18 cellular contexts compared by ENCODE assay signal in genomic region chr2:144943986-144944385, GRCh38.
DNase-seq lines count a peak whose midpoint lies in the region; ATAC-seq and TF ChIP-seq lines count a peak whose summit lies in the region.
"Had no signal": no experiment of that assay in that cellular context is flagged by ENCODE, and none has a peak within 500 bp of the region (broad histone marks: within the 10 kb centered on the region; RNA-seq: fewer than 3 reads in every experiment).

No MANE protein-coding gene starts in this region.

- peak in 1 of 2 experiments; percentile 66; a peak in 1 of 4 replicates for TF ChIP-seq EP300 in SK-N-SH (IDR thresholded peaks at IDR 0.05; ENCODE audit: borderline replicate concordance in 1 of 2, low read depth in 1 of 2, low read length in 1 of 2)

- no peak for ATAC-seq in esophagus mucosa

- H2AFZ ChIP-seq in SK-N-SH (ENCODE audit: low read depth) = peak overlapping the region; percentile 66; the same call in 1 of the 2 replicates

- H4K20me1 ChIP-seq in SK-N-SH (ENCODE audit: insufficient read depth) = no peaks in the 10 kb centered on the region

- CTCF ChIA-PET in SK-N-SH (lab: Yijun Ruan, JAX) = no interaction called here

- no peaks in the 10 kb centered on the region for H3K9me2 ChIP-seq in SK-N-SH

- H3K9ac ChIP-seq in SK-N-SH = peak overlapping the region; percentile 50; the same call in 1 of the 2 replicates

- H3K4me3 ChIP-seq in SK-N-SH (ENCODE audit: low read depth in 2 of 2, low read length in 1 of 2) = no peak overlapping the region
- H3K4me3 ChIP-seq in fibroblast of mammary gland (ENCODE audit: control insufficient read depth, low read depth, low read length) = no peak overlapping the region
- H3K4me3 ChIP-seq in retinal pigment epithelial cell (ENCODE audit: low read length) = no peak overlapping the region
- H3K4me3 ChIP-seq: upper lobe of left lung had no signal

- no peak for TF ChIP-seq RAD21 in SK-N-SH (IDR thresholded peaks at IDR 0.05; ENCODE audit: low read length)

- TF ChIP-seq CTCF in SK-N-SH (IDR thresholded peaks at IDR 0.05) = no peak
- TF ChIP-seq CTCF in fibroblast of mammary gland (conservative IDR thresholded peaks at IDR 0.05; ENCODE audit: control insufficient read depth, insufficient read depth, low read depth, low read length) = no peak
- TF ChIP-seq CTCF in retinal pigment epithelial cell (conservative IDR thresholded peaks at IDR 0.05; ENCODE audit: low read depth, low read length) = no peak

- H3K4me1 ChIP-seq in SK-N-SH (ENCODE audit: control insufficient read depth in 1 of 2, insufficient read depth in 2 of 2, low read depth in 1 of 2, low read length in 1 of 2) = peaks cover 10 to 51% of the 10 kb centered on the region in 2 experiments

- H3F3A ChIP-seq in SK-N-SH (replicated peaks; ENCODE audit: insufficient read depth) = peaks cover 36% of the 10 kb centered on the region

- H3K27ac ChIP-seq in SK-N-SH (ENCODE audit: low read depth in 2 of 2, low read length in 1 of 2) = peak overlapping the region; percentile 55 to 95; a peak in 3 of 4 replicates
- H3K27ac ChIP-seq: upper lobe of left lung had no signal

- POLR2A ChIA-PET in SK-N-SH (lab: Yijun Ruan, JAX) = no interaction called here

- H3K79me2 ChIP-seq in SK-N-SH (ENCODE audit: insufficient read depth) = no peaks in the 10 kb centered on the region

- H3K9me3 ChIP-seq in SK-N-SH = no peaks in the 10 kb centered on the region
- H3K9me3 ChIP-seq: upper lobe of left lung had no signal

- H3K27me3 ChIP-seq in SK-N-SH (ENCODE audit: insufficient read depth) = no peaks in the 10 kb centered on the region
- H3K27me3 ChIP-seq: upper lobe of left lung had no signal

- H3K4me2 ChIP-seq in SK-N-SH = peak overlapping the region; percentile 23; the same call in 1 of the 2 replicates

- no peaks in the 10 kb centered on the region for H3K36me3 ChIP-seq in SK-N-SH (replicated peaks in 1 of 2; ENCODE audit: control insufficient read depth in 1 of 2, insufficient read depth in 2 of 2, low read length in 1 of 2)
- H3K36me3 ChIP-seq: upper lobe of left lung had no signal

- WGBS in SK-N-SH (ENCODE audit: low lambda C conversion rate) = 23% methylated on average over 2 of the region's 2 CpGs

- DNase-seq in GM04503 (ENCODE audit: low read depth) = peak; percentile 50
- DNase-seq in SK-N-SH = no peak
- DNase-seq in fibroblast of mammary gland (ENCODE audit: low read depth) = peak; percentile 70
- peak; percentile 15 for DNase-seq in retinal pigment epithelial cell (ENCODE audit: low read depth)
- DNase-seq in glomerular visceral epithelial cell (ENCODE audit: extremely low spot score) = no peak
- DNase-seq in RPMI8226 = no peak
- DNase-seq in activated gamma-delta T cell treated with Interleukin-2 at 50 U/mL for 16 hours = no peak
- DNase-seq: amygdala; CD4-positive, alpha-beta T cell; head of caudate nucleus; KG1; naive B cell; NCI-H774; retina; Right ventricle myocardium superior; stimulated activated CD4-positive, alpha-beta T cell treated with anti-CD3 and anti-CD28 coated beads, Interleukin-4, amount 100 ng/mL, for 1 hour; upper lobe of left lung had no signal

TF ChIP-seq in SK-N-SH, 30 proteins besides CTCF, POLR2A, EP300 and RAD21:
- TF ChIP-seq JUND (IDR thresholded peaks at IDR 0.05) = peak; percentile 57
- peak; percentile 70 for TF ChIP-seq FOSL2 (IDR thresholded peaks at IDR 0.05; ENCODE audit: borderline replicate concordance, low read depth)
- no peak for TF ChIP-seq POLR2AphosphoS5 (IDR thresholded peaks at IDR 0.05; ENCODE audit: low read depth, low read length)
- TF ChIP-seq REST (IDR thresholded peaks at IDR 0.05; ENCODE audit: low read depth, low read length) = no peak
- TF ChIP-seq MAX (IDR thresholded peaks at IDR 0.05; ENCODE audit: low read depth) = 0 out of 2 replicates have a peak, but pooled peaks have one; percentile 22
- peak; percentile 39; the same call in 1 of the 2 replicates for TF ChIP-seq PBX3 (IDR thresholded peaks at IDR 0.05)
- peak; percentile 61 for TF ChIP-seq TCF12 (IDR thresholded peaks at IDR 0.05)
- peak; percentile 64 for TF ChIP-seq TEAD4 (IDR thresholded peaks at IDR 0.05; ENCODE audit: borderline replicate concordance, insufficient read depth)
- TF ChIP-seq MEF2A (IDR thresholded peaks at IDR 0.05; ENCODE audit: borderline replicate concordance, low read depth) = peak; percentile 22; the same call in 1 of the 2 replicates
- TF ChIP-seq NFIC (IDR thresholded peaks at IDR 0.05; ENCODE audit: borderline replicate concordance) = peak; percentile 42
TF ChIP-seq in SK-N-SH: peak in this region for 8.

Comparison
In these comparisons a context has a peak if more than half of its experiments do, and no peak if none do; other contexts are left out.
1. DNase-seq: peak in GM04503 (single experiment), fibroblast of mammary gland (single experiment) and retinal pigment epithelial cell (single experiment); none in SK-N-SH (single experiment), glomerular visceral epithelial cell (single experiment), RPMI8226 (single experiment) and activated gamma-delta T cell treated with Interleukin-2 at 50 U/mL for 16 hours (single experiment).